8 cellular contexts compared by ENCODE assay signal in genomic region chr1:218351617-218352438, GRCh38. TPM values are rescaled to one million over a fixed set of nuclear protein-coding genes. Genes with fewer than 3 reads are reported as not detected.
DNase-seq lines count a peak whose midpoint lies in the region; ATAC-seq and TF ChIP-seq lines count a peak whose summit lies in the region.

No MANE protein-coding gene starts in this region.

- H3K4me3 ChIP-seq in CD8-positive, alpha-beta memory T cell (ENCODE audit: low read length), result peak overlapping the region; percentile 30
- peak overlapping the region; percentile 25 for H3K4me3 ChIP-seq in HL-60 (replicated peaks; ENCODE audit: insufficient read depth, low read length)
- H3K4me3 ChIP-seq in gastroesophageal sphincter, result peak overlapping the region; percentile 10 to 35
- H3K4me3 ChIP-seq in spleen, result peak overlapping the region in 6 of 8 donors; percentile 6 to 57 (median 17)

- intact Hi-C loops in spleen (cut with DNase I; ENCODE audit: low total_unique reads), result no loop called here

- peak in 2 of 5 donors; percentile 4 to 28 for DNase-seq in CD8-positive, alpha-beta memory T cell
- DNase-seq in HL-60 (ENCODE audit: low read depth in 1 of 2, low spot score in 1 of 2) (peak; percentile 18 to 63), spleen (peak; percentile 83), NCI-H187 treated with DMSO at 0.1 percent for 48 hours (lab: John Stamatoyannopoulos, UW) (no peak), superior temporal gyrus (ENCODE audit: extremely low spot score) (no peak)
- DNase-seq in activated CD4-positive, alpha-beta memory T cell treated with anti-CD3 and anti-CD28 coated beads, Interleukin-2, amount 10 ng/mL, durations not matched to agents 7 days and 5 days, result no peak

- TF ChIP-seq CTCF in HL-60 (IDR thresholded peaks at IDR 0.05; ENCODE audit: insufficient read depth, low read length) (peak; percentile 60), gastroesophageal sphincter (IDR thresholded peaks at IDR 0.05) (peak; percentile 27 to 55 (median 52)), spleen (IDR thresholded peaks at IDR 0.05 in 8 of 11, conservative IDR thresholded peaks at IDR 0.05 in 3 of 11) (peak in 8 of 11 experiments; percentile 9 to 57 (median 42))

- peak overlapping the region in 4 of 8 donors; percentile 6 to 66 (median 34) for H3K27ac Mint-ChIP-seq in CD8-positive, alpha-beta memory T cell
- H3K27ac Mint-ChIP-seq in activated CD4-positive, alpha-beta memory T cell treated with anti-CD3 and anti-CD28 coated beads, Interleukin-2, amount 10 ng/mL, durations not matched to agents 7 days and 5 days, result no peak overlapping the region

- H3K9me3 ChIP-seq in CD8-positive, alpha-beta memory T cell (ENCODE audit: low read length), result no peaks in the 10 kb centered on the region
- H3K9me3 ChIP-seq in gastroesophageal sphincter, result no peaks in the 10 kb centered on the region
- no peaks in the 10 kb centered on the region for H3K9me3 ChIP-seq in spleen

- H3K27me3 ChIP-seq in CD8-positive, alpha-beta memory T cell (ENCODE audit: insufficient read depth, low read length, poor library complexity, severe bottlenecking), result no peaks in the 10 kb centered on the region
- H3K27me3 ChIP-seq in HL-60 (ENCODE audit: insufficient read depth, poor library complexity, severe bottlenecking) (no peaks in the 10 kb centered on the region), gastroesophageal sphincter (no peaks in the 10 kb centered on the region), spleen (replicated peaks in 1 of 7) (peaks cover 0 to 10% (median 0%) of the 10 kb centered on the region in 7 donors)

- CTCF ChIA-PET in CD8-positive, alpha-beta memory T cell (lab: Charles Lee), result no interaction called here
- CTCF ChIA-PET in activated CD4-positive, alpha-beta memory T cell treated with anti-CD3 and anti-CD28 coated beads, Interleukin-2, amount 10 ng/mL, durations not matched to agents 7 days and 5 days (lab: Charles Lee), result no interaction called here

- H3K9me3 Mint-ChIP-seq in CD8-positive, alpha-beta memory T cell, result no peaks in the 10 kb centered on the region
- H3K9me3 Mint-ChIP-seq in activated CD4-positive, alpha-beta memory T cell treated with anti-CD3 and anti-CD28 coated beads, Interleukin-2, amount 10 ng/mL, durations not matched to agents 7 days and 5 days, result no peaks in the 10 kb centered on the region

- TF ChIP-seq EP300 in gastroesophageal sphincter (IDR thresholded peaks at IDR 0.05), result no peak

- no peaks in the 10 kb centered on the region for H3K36me3 ChIP-seq in CD8-positive, alpha-beta memory T cell (ENCODE audit: insufficient read depth, low read length)
- H3K36me3 ChIP-seq in gastroesophageal sphincter, result no peaks in the 10 kb centered on the region
- no peaks in the 10 kb centered on the region for H3K36me3 ChIP-seq in spleen

- ATAC-seq in GM21381 (IDR thresholded peaks at IDR 0.05; ENCODE audit: unreplicated experiment) (peak; percentile 71), gastroesophageal sphincter (peak; percentile 78)

- POLR2A ChIA-PET in CD8-positive, alpha-beta memory T cell (lab: Charles Lee), result no interaction called here
- POLR2A ChIA-PET in activated CD4-positive, alpha-beta memory T cell treated with anti-CD3 and anti-CD28 coated beads, Interleukin-2, amount 10 ng/mL, durations not matched to agents 7 days and 5 days (lab: Charles Lee), result no interaction called here

- peaks cover 0 to 6% of the 10 kb centered on the region in 2 donors for H3K27me3 Mint-ChIP-seq in CD8-positive, alpha-beta memory T cell
- H3K27me3 Mint-ChIP-seq in activated CD4-positive, alpha-beta memory T cell treated with anti-CD3 and anti-CD28 coated beads, Interleukin-2, amount 10 ng/mL, durations not matched to agents 7 days and 5 days, result peaks cover 46% of the 10 kb centered on the region

- no peaks in the 10 kb centered on the region for H3K36me3 Mint-ChIP-seq in CD8-positive, alpha-beta memory T cell
- H3K36me3 Mint-ChIP-seq in activated CD4-positive, alpha-beta memory T cell treated with anti-CD3 and anti-CD28 coated beads, Interleukin-2, amount 10 ng/mL, durations not matched to agents 7 days and 5 days (ENCODE audit: low read depth), result no peaks in the 10 kb centered on the region

- H3K27ac ChIP-seq in CD8-positive, alpha-beta memory T cell (ENCODE audit: low read depth, low read length), result no peak overlapping the region
- peak overlapping the region; percentile 65 for H3K27ac ChIP-seq in HL-60 (replicated peaks)
- peak overlapping the region; percentile 34 to 87 (median 77) for H3K27ac ChIP-seq in gastroesophageal sphincter
- H3K27ac ChIP-seq in spleen, result peak overlapping the region; percentile 43 to 83 (median 74)

- WGBS in gastroesophageal sphincter (ENCODE audit: low coverage in 1 of 2), 2 donors, result 48 to 57% methylated on average over 9 of the region's 15 CpGs
- 57 to 63% (median 62%) methylated on average over 15 of the region's 15 CpGs for WGBS in spleen, 5 donors

- H3K4me3 Mint-ChIP-seq in CD8-positive, alpha-beta memory T cell, result peak overlapping the region; percentile 18 to 83 (median 77)
- peak overlapping the region; percentile 29 for H3K4me3 Mint-ChIP-seq in activated CD4-positive, alpha-beta memory T cell treated with anti-CD3 and anti-CD28 coated beads, Interleukin-2, amount 10 ng/mL, durations not matched to agents 7 days and 5 days

- H3K4me1 ChIP-seq in CD8-positive, alpha-beta memory T cell (ENCODE audit: insufficient read depth, low read length), result peaks cover 9% of the 10 kb centered on the region
- H3K4me1 ChIP-seq in gastroesophageal sphincter (peaks cover 3 to 47% (median 4%) of the 10 kb centered on the region in 3 donors), spleen (peaks cover 7 to 56% (median 37%) of the 10 kb centered on the region in 6 donors)

- TF ChIP-seq POLR2A in gastroesophageal sphincter (IDR thresholded peaks at IDR 0.05) (no peak), spleen (IDR thresholded peaks at IDR 0.05) (no peak)

- peaks cover 26 to 41% (median 28%) of the 10 kb centered on the region in 3 donors for H3K4me1 Mint-ChIP-seq in CD8-positive, alpha-beta memory T cell
- H3K4me1 Mint-ChIP-seq in activated CD4-positive, alpha-beta memory T cell treated with anti-CD3 and anti-CD28 coated beads, Interleukin-2, amount 10 ng/mL, durations not matched to agents 7 days and 5 days, result peaks cover 16% of the 10 kb centered on the region

RNA-seq across cellular contexts. Expression of gene TGFB2, which starts 6.7 kb away (rescaled TPM):
- total RNA-seq in CD8-positive, alpha-beta memory T cell, result not detected
- not detected for polyA plus RNA-seq in CD8-positive, alpha-beta memory T cell
- total RNA-seq in activated CD4-positive, alpha-beta memory T cell treated with anti-CD3 and anti-CD28 coated beads, Interleukin-2, amount 10 ng/mL, durations not matched to agents 7 days and 5 days, result not detected
- total RNA-seq in gastroesophageal sphincter (1 to 10 TPM; 3.3 to 9.4 (median 6.8) TPM), spleen (1 to 10 TPM; 1.2 to 5.5 (median 3.7) TPM)
- under 1 TPM; 0.24 to 0.65 (median 0.61) TPM for polyA plus RNA-seq in spleen

Comparison
In these comparisons a context has a peak if more than half of its experiments do, and no peak if none do; other contexts are left out.
1. DNase-seq: peak in HL-60 (2 of 2) and spleen (single experiment); none in activated CD4-positive, alpha-beta memory T cell treated with anti-CD3 and anti-CD28 coated beads, Interleukin-2, amount 10 ng/mL, durations not matched to agents 7 days and 5 days (single experiment), NCI-H187 treated with DMSO at 0.1 percent for 48 hours (single experiment) and superior temporal gyrus (single experiment).
2. Peak in every context shown above with its lines, with median percentiles within 50 percentile points of each other: H3K4me3 ChIP-seq and CTCF ChIP-seq.